Comparison of ENCODE assay signal across 2 cellular contexts in genomic region chr22:43166132-43166930, GRCh38.
TF ChIP-seq lines count a peak whose summit lies in the region.

No MANE protein-coding gene starts in this region.

TF ChIP-seq in HepG2, 621 proteins besides CTCF, POLR2A, EP300 and RAD21:
- no peak for TF ChIP-seq ZNF292 (CRISPR knock-in tag; IDR thresholded peaks at IDR 0.05; ENCODE audit: borderline replicate concordance, low read depth)
- TF ChIP-seq AGO2 (optimal IDR thresholded peaks at IDR 0.05; ENCODE audit: low read depth, low read length) = peak; percentile 61
TF ChIP-seq in HepG2: peak in this region for 1.

TF ChIP-seq in HCT116, 20 proteins besides CTCF, POLR2A, EP300 and RAD21:
- TF ChIP-seq POLR2AphosphoS5 (IDR thresholded peaks at IDR 0.05; ENCODE audit: low read depth, low read length) (no peak), SIN3A (IDR thresholded peaks at IDR 0.05; ENCODE audit: low read depth) (no peak), ELF1 (IDR thresholded peaks at IDR 0.05; ENCODE audit: borderline replicate concordance, low read depth) (no peak), SRF (IDR thresholded peaks at IDR 0.05; ENCODE audit: low read depth) (no peak), EZH2 (IDR thresholded peaks at IDR 0.05) (no peak), FOSL1 (IDR thresholded peaks at IDR 0.05; ENCODE audit: low read depth) (no peak), TCF7L2 (IDR thresholded peaks at IDR 0.05; ENCODE audit: borderline replicate concordance, extremely low read depth, insufficient read depth, insufficient read length) (no peak), REST (IDR thresholded peaks at IDR 0.05; ENCODE audit: low read depth) (no peak), ATF3 (IDR thresholded peaks at IDR 0.05) (no peak), JUND (IDR thresholded peaks at IDR 0.05) (no peak), SP1 (IDR thresholded peaks at IDR 0.05; ENCODE audit: low read depth) (no peak), ZNF274 (IDR thresholded peaks at IDR 0.05; ENCODE audit: low read depth, low read length) (no peak), ZFX (IDR thresholded peaks at IDR 0.05) (no peak), EZH2phosphoT487 (IDR thresholded peaks at IDR 0.05; ENCODE audit: borderline replicate concordance) (no peak), MAX (IDR thresholded peaks at IDR 0.05) (no peak), YY1 (IDR thresholded peaks at IDR 0.05; ENCODE audit: extremely low read depth, insufficient replicate concordance, low read depth, low read length) (no peak), CBX3 (IDR thresholded peaks at IDR 0.05; ENCODE audit: low read depth) (no peak)
- TF ChIP-seq, protein P1, sequence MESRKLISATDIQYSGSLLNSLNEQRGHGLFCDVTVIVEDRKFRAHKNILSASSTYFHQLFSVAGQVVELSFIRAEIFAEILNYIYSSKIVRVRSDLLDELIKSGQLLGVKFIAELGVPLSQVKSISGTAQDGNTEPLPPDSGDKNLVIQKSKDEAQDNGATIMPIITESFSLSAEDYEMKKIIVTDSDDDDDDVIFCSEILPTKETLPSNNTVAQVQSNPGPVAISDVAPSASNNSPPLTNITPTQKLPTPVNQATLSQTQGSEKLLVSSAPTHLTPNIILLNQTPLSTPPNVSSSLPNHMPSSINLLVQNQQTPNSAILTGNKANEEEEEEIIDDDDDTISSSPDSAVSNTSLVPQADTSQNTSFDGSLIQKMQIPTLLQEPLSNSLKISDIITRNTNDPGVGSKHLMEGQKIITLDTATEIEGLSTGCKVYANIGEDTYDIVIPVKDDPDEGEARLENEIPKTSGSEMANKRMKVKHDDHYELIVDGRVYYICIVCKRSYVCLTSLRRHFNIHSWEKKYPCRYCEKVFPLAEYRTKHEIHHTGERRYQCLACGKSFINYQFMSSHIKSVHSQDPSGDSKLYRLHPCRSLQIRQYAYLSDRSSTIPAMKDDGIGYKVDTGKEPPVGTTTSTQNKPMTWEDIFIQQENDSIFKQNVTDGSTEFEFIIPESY (IDR thresholded peaks at IDR 0.05; ENCODE audit: extremely low read depth, insufficient replicate concordance, low read length) = no peak
